24 cellular contexts compared by ENCODE assay signal in genomic region chr16:63613701-63614100, GRCh38.
DNase-seq lines count a peak whose midpoint lies in the region; ATAC-seq, FAIRE-seq and TF ChIP-seq lines count a peak whose summit lies in the region.
"Had no signal": no experiment of that assay in that cellular context is flagged by ENCODE, and none has a peak within 500 bp of the region (broad histone marks: within the 10 kb centered on the region; RNA-seq: fewer than 3 reads in every experiment).

No MANE protein-coding gene starts in this region.

- H3K9me3 ChIP-seq in breast epithelium, result no peaks in the 10 kb centered on the region
- H3K9me3 ChIP-seq: psoas muscle had no signal

- H3K27ac ChIP-seq in breast epithelium (no peak overlapping the region), foreskin keratinocyte (no peak overlapping the region)
- H3K27ac ChIP-seq: BLaER1, cardiac muscle cell, dorsolateral prefrontal cortex, psoas muscle, spleen, thoracic aorta had no signal

- in situ Hi-C loops in astrocyte of the spinal cord (cut with HindIII; ENCODE audit: low sequenced_read_pairs), result no loop called here

- intact Hi-C loops in MCF 10A (cut with micrococcal nuclease), result loop anchor here (5.0 kb wide), 1 partner anchor 44 kb away; no protein-coding TSS in a partner anchor
- intact Hi-C loops in breast epithelium (cut with DNase I; ENCODE audit: low total_unique reads), result no loop called here

- peaks cover 25% of the 10 kb centered on the region for H3K9me3 Mint-ChIP-seq in MCF 10A (ENCODE audit: unreplicated experiment)

- H3K27ac Mint-ChIP-seq in MCF 10A (ENCODE audit: low read depth, unreplicated experiment), result peak overlapping the region; percentile 12
- H3K27ac Mint-ChIP-seq: activated CD4-positive, alpha-beta memory T cell treated with anti-CD3 and anti-CD28 coated beads for 36 hours; activated naive CD4-positive, alpha-beta T cell treated with anti-CD3 and anti-CD28 coated beads, Interleukin-2, amount 50 U/mL, for 24 hours; mesothelial cell of epicardium; nephron progenitor cell had no signal

- FAIRE-seq in urothelium cell line (lab: Jason Lieb, UNC), result no peak

- H3K27me3 ChIP-seq in breast epithelium (no peaks in the 10 kb centered on the region), foreskin keratinocyte (no peaks in the 10 kb centered on the region)
- H3K27me3 ChIP-seq: BLaER1, cardiac muscle cell had no signal

- H3K4me3 ChIP-seq in breast epithelium (no peak overlapping the region), astrocyte of the spinal cord (ENCODE audit: low read depth, low read length) (no peak overlapping the region)
- H3K4me3 ChIP-seq: BLaER1, cardiac muscle cell, dorsolateral prefrontal cortex, psoas muscle, spleen, thoracic aorta had no signal

- H3K4me1 ChIP-seq in breast epithelium, result no peaks in the 10 kb centered on the region
- peaks cover 6% of the 10 kb centered on the region for H3K4me1 ChIP-seq in foreskin keratinocyte
- H3K4me1 ChIP-seq: psoas muscle, spleen had no signal

- no peak overlapping the region for H3K4me3 Mint-ChIP-seq in MCF 10A (ENCODE audit: unreplicated experiment)
- H3K4me3 Mint-ChIP-seq: activated CD4-positive, alpha-beta memory T cell treated with anti-CD3 and anti-CD28 coated beads for 36 hours; activated naive CD4-positive, alpha-beta T cell treated with anti-CD3 and anti-CD28 coated beads, Interleukin-2, amount 50 U/mL, for 24 hours; activated T-cell treated with anti-CD3 and anti-CD28 coated beads, Interleukin-2, amount 50 U/mL, for 4 hours; mesothelial cell of epicardium; nephron progenitor cell had no signal

- TF ChIP-seq POLR2A in breast epithelium (IDR thresholded peaks at IDR 0.05), result no peak

- CTCF ChIA-PET in MCF 10A (lab: Yijun Ruan, JAX), result interaction anchor here (0.8 kb wide), 1 partner anchor 477 kb away, joined by 3 read pairs; no protein-coding TSS in a partner anchor

- H3K27me3 Mint-ChIP-seq in MCF 10A (ENCODE audit: insufficient read depth, unreplicated experiment), result no peaks in the 10 kb centered on the region
- H3K27me3 Mint-ChIP-seq: activated CD4-positive, alpha-beta memory T cell treated with anti-CD3 and anti-CD28 coated beads for 36 hours; activated naive CD4-positive, alpha-beta T cell treated with anti-CD3 and anti-CD28 coated beads, Interleukin-2, amount 50 U/mL, for 24 hours had no signal

- H3K36me3 ChIP-seq in breast epithelium, result no peaks in the 10 kb centered on the region
- H3K36me3 ChIP-seq: cardiac muscle cell, spleen, thoracic aorta had no signal

- peak; percentile 53 for DNase-seq in MCF 10A (ENCODE audit: unreplicated experiment)
- DNase-seq in breast epithelium (ENCODE audit: low spot score in 2 of 2), result no peak
- DNase-seq in astrocyte of the spinal cord (ENCODE audit: low read depth, low spot score), result peak; percentile 59
- DNase-seq in foreskin keratinocyte, result peak; percentile 22 to 40
- peak; percentile 44 for DNase-seq in urothelium cell line (ENCODE audit: low spot score)
- no peak for DNase-seq in Kasumi-1 (lab: John Stamatoyannopoulos, UW)
- DNase-seq: 8988T; activated CD4-positive, alpha-beta memory T cell treated with anti-CD3 and anti-CD28 coated beads for 36 hours; activated T-cell treated with anti-CD3 and anti-CD28 coated beads, Interleukin-2, amount 50 U/mL, for 4 hours; dorsolateral prefrontal cortex; islet precursor cell; NCI-H187 treated with DMSO at 0.1 percent for 48 hours; NCI-H446; nephron progenitor cell; psoas muscle; spleen; T-helper 2 cell had no signal

- ATAC-seq in foreskin keratinocyte (no peak), HG02759 (IDR thresholded peaks at IDR 0.05; ENCODE audit: unreplicated experiment) (no peak), GM19023 (IDR thresholded peaks at IDR 0.05; ENCODE audit: unreplicated experiment) (no peak)
- ATAC-seq: activated T-cell treated with anti-CD3 and anti-CD28 coated beads, Interleukin-2, amount 50 U/mL, for 4 hours; psoas muscle had no signal

- TF ChIP-seq CTCF in MCF 10A (IDR thresholded peaks at IDR 0.05; ENCODE audit: unreplicated experiment) (no peak), breast epithelium (IDR thresholded peaks at IDR 0.05) (no peak), astrocyte of the spinal cord (IDR thresholded peaks at IDR 0.05; ENCODE audit: low read depth, low read length) (no peak), foreskin keratinocyte (conservative IDR thresholded peaks at IDR 0.05) (no peak)

- POLR2A ChIA-PET in MCF 10A (lab: Yijun Ruan, JAX), result no interaction called here

- H3K4me1 Mint-ChIP-seq in MCF 10A (ENCODE audit: insufficient read depth, unreplicated experiment), result peaks cover 12% of the 10 kb centered on the region
- H3K4me1 Mint-ChIP-seq: activated naive CD4-positive, alpha-beta T cell treated with anti-CD3 and anti-CD28 coated beads, Interleukin-2, amount 50 U/mL, for 24 hours; mesothelial cell of epicardium; nephron progenitor cell had no signal

- no TSS peak for BruUV-seq in MCF 10A (replicated peaks; lab: Mats Ljungman, UMichigan)

- no peaks in the 10 kb centered on the region for H3K36me3 Mint-ChIP-seq in MCF 10A (ENCODE audit: insufficient read depth, unreplicated experiment)
- H3K36me3 Mint-ChIP-seq: activated naive CD4-positive, alpha-beta T cell treated with anti-CD3 and anti-CD28 coated beads, Interleukin-2, amount 50 U/mL, for 24 hours; mesothelial cell of epicardium had no signal

Comparison
In these comparisons a context has a peak if more than half of its experiments do, and no peak if none do; other contexts are left out.
1. DNase-seq: peak in MCF 10A (single experiment), astrocyte of the spinal cord (single experiment), foreskin keratinocyte (2 of 2) and urothelium cell line (single experiment); none in breast epithelium (0 of 2) and Kasumi-1 (0 of 2).